ENCODE assay signal across 9 cellular contexts in the genomic region with DNA sequence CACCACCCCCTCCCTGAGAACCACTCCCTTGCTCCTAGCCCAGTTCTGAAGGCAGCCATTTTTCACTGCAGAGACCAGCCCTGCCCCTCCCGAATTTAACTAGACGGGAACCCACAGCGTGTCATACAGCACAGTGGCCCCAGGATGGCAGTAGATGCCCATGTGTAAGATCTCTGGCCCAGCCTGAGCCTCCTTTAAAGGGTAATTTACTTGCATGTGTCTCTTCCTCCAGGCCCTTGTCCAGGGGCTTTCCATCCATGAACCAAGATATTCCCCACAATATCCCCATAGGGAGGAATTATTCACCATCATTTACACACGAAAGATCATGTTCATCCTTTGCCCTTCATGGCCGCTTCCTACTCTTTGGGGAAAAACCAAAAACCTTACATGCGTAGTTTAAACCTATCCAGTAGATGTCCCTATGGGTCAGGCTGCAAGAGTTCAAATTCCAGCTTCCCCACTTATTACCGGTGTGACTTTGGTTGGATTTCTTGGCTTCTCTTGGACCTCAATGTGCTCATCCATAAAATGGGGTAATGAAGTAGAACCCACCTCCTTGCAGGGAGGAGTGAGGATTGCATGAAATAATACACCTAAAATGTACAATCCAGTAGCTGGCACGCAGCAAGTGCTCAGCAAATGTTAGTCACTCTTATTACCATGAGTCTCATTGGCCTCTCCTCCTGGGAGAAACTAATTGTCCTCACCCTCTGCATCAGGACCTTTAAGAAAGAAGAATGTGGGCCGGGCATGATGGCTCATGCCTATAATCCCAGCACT. TPM values are rescaled to one million over a fixed set of nuclear protein-coding genes. Genes with fewer than 3 reads are reported as not detected.
DNase-seq lines count a peak whose midpoint lies in the region; ATAC-seq, FAIRE-seq and TF ChIP-seq lines count a peak whose summit lies in the region.
"Had no signal": no experiment of that assay in that cellular context is flagged by ENCODE, and none has a peak within 500 bp of the region (broad histone marks: within the 10 kb centered on the region; RNA-seq: fewer than 3 reads in every experiment).

No MANE protein-coding gene starts in this region.

- no peak for DNase-seq in Right ventricle myocardium inferior (ENCODE audit: missing footprints)
- DNase-seq in cardiac septum (ENCODE audit: low spot score) = no peak
- peak; percentile 69 for DNase-seq in RCC 7860 (ENCODE audit: low spot score)
- DNase-seq in activated effector memory CD4-positive, alpha-beta T cell treated with anti-CD3 and anti-CD28 coated beads, Interleukin-2, amount 50 U/mL, for 16 hours = peak; percentile 76
- peak; percentile 85 for DNase-seq in glomerular visceral epithelial cell (ENCODE audit: extremely low spot score)
- peak; percentile 69 for DNase-seq in upper lobe of right lung

- H3K4me3 ChIP-seq in Loucy (ENCODE audit: low read length, poor library complexity, severe bottlenecking) (peak overlapping the region; percentile 10), parathyroid adenoma (ENCODE audit: low read depth, low read length) (no peak overlapping the region), upper lobe of right lung (no peak overlapping the region)
- H3K4me3 ChIP-seq: skin epidermis had no signal

- no peaks in the 10 kb centered on the region for H3K36me3 ChIP-seq in Loucy (ENCODE audit: insufficient read depth, low read length)
- no peaks in the 10 kb centered on the region for H3K36me3 ChIP-seq in parathyroid adenoma (ENCODE audit: control insufficient read depth, insufficient read depth, low read length)
- H3K36me3 ChIP-seq in upper lobe of right lung = no peaks in the 10 kb centered on the region

- no peak for FAIRE-seq in RCC 7860 (lab: Jason Lieb, UNC)

- H3K79me2 ChIP-seq in Loucy (ENCODE audit: insufficient read depth, low read length) = no peaks in the 10 kb centered on the region
- no peaks in the 10 kb centered on the region for H3K79me2 ChIP-seq in parathyroid adenoma

- H3K9me3 ChIP-seq in Loucy (ENCODE audit: insufficient read depth, low read depth, low read length) = no peaks in the 10 kb centered on the region
- no peaks in the 10 kb centered on the region for H3K9me3 ChIP-seq in parathyroid adenoma (ENCODE audit: control insufficient read depth, low read length)
- no peaks in the 10 kb centered on the region for H3K9me3 ChIP-seq in upper lobe of right lung

- peak; percentile 95 for TF ChIP-seq CTCF in Loucy (conservative IDR thresholded peaks at IDR 0.05; ENCODE audit: low read length)
- peak; percentile 62 for TF ChIP-seq CTCF in parathyroid adenoma (IDR thresholded peaks at IDR 0.05)
- peak; percentile 66 for TF ChIP-seq CTCF in upper lobe of right lung (IDR thresholded peaks at IDR 0.05)

- no peaks in the 10 kb centered on the region for H3F3A ChIP-seq in Loucy (ENCODE audit: low read depth)

- peak; percentile 89 for ATAC-seq in Right ventricle myocardium inferior
- ATAC-seq in upper lobe of right lung = peak; percentile 96

- H3K27me3 ChIP-seq in Loucy (ENCODE audit: insufficient read depth, low read length, poor library complexity, severe bottlenecking) (no peaks in the 10 kb centered on the region), parathyroid adenoma (ENCODE audit: control insufficient read depth, insufficient read depth, low read length) (no peaks in the 10 kb centered on the region), upper lobe of right lung (peaks cover 16% of the 10 kb centered on the region)

- intact Hi-C loops in Right ventricle myocardium inferior (cut with DNase I) (loop anchor here (2.0 to 10.0 kb wide), 2 partner anchors 118 to 208 kb away; no protein-coding TSS in a partner anchor), cardiac septum (cut with DNase I) (loop anchor here (2.0 to 10.0 kb wide), 3 partner anchors 108 to 301 kb away; no protein-coding TSS in a partner anchor), upper lobe of right lung (cut with DNase I) (loop anchor here (10.0 kb wide), 1 partner anchor 218 kb away; no protein-coding TSS in a partner anchor)

- H4K20me1 ChIP-seq in Loucy (ENCODE audit: insufficient read depth, low read length, poor library complexity, severe bottlenecking) = no peaks in the 10 kb centered on the region

- H2AFZ ChIP-seq in Loucy (ENCODE audit: low read length) (peak overlapping the region; percentile 91), parathyroid adenoma (peak overlapping the region; percentile 38)

- H3K27ac ChIP-seq in parathyroid adenoma (no peak overlapping the region), upper lobe of right lung (no peak overlapping the region)
- H3K27ac ChIP-seq: skin epidermis had no signal

- H3K4me2 ChIP-seq in Loucy (ENCODE audit: low read depth, low read length, poor library complexity, severe bottlenecking) = peak overlapping the region; percentile 49
- no peak overlapping the region for H3K4me2 ChIP-seq in parathyroid adenoma (ENCODE audit: low read length)

- H3K4me1 ChIP-seq in Loucy (ENCODE audit: insufficient read depth, low read length, poor library complexity, severe bottlenecking) = no peaks in the 10 kb centered on the region
- no peaks in the 10 kb centered on the region for H3K4me1 ChIP-seq in parathyroid adenoma
- no peaks in the 10 kb centered on the region for H3K4me1 ChIP-seq in upper lobe of right lung

- H3K9ac ChIP-seq in Loucy (ENCODE audit: low read depth, low read length, poor library complexity, severe bottlenecking) (no peak overlapping the region), parathyroid adenoma (no peak overlapping the region)

- H3K9me2 ChIP-seq in Loucy (replicated peaks; ENCODE audit: low read depth, low read length) = no peaks in the 10 kb centered on the region

RNA-seq across cellular contexts. Expression of gene LACTBL1, which starts 4.0 kb away (rescaled TPM):
- total RNA-seq in Right ventricle myocardium inferior = not detected
- total RNA-seq in cardiac septum = not detected
- total RNA-seq in upper lobe of right lung = not detected

RNA-seq across cellular contexts. Expression of gene TEX46, which starts 39.0 kb away (rescaled TPM):
- not detected for total RNA-seq in Right ventricle myocardium inferior
- total RNA-seq in cardiac septum = not detected
- total RNA-seq in upper lobe of right lung = not detected

RNA-seq across cellular contexts. Expression of gene KDM1A, which starts 42.6 kb away (rescaled TPM):
- 31.7 TPM for total RNA-seq in Right ventricle myocardium inferior
- total RNA-seq in cardiac septum = 25.8 TPM
- total RNA-seq in upper lobe of right lung = 35.8 TPM

Comparison
In these comparisons a context has a peak if more than half of its experiments do, and no peak if none do; other contexts are left out.
1. DNase-seq: peak in RCC 7860 (single experiment), activated effector memory CD4-positive, alpha-beta T cell treated with anti-CD3 and anti-CD28 coated beads, Interleukin-2, amount 50 U/mL, for 16 hours (single experiment), glomerular visceral epithelial cell (single experiment) and upper lobe of right lung (single experiment); none in Right ventricle myocardium inferior (single experiment) and cardiac septum (single experiment).
2. Peak in every context shown above with its lines, with median percentiles within 50 percentile points of each other: CTCF ChIP-seq.